In the genomic region with DNA sequence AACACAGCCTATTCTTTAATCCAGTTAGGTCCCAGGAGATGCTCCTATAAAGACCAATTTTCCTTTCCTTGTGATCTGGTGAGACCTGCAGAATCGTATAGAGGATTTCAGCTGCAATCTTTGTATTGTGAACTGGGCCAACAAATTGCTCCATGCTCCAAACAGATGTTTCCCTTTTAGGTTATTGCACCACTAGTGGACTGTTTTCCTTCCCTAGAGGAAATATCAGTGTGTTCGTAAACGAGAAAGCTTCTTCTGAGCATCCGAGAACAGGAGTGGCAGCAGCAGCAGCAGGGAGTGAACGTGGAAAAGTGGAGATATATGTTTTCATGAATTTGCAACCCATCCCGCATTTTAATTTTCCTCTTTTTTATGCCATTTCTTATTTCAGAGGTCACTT, we compare ENCODE assay signal across 17 cellular contexts.
DNase-seq lines count a peak whose midpoint lies in the region; FAIRE-seq and TF ChIP-seq lines count a peak whose summit lies in the region.
"Had no signal": no experiment of that assay in that cellular context is flagged by ENCODE, and none has a peak within 500 bp of the region (broad histone marks: within the 10 kb centered on the region; RNA-seq: fewer than 3 reads in every experiment).

No MANE protein-coding gene starts in this region.

- H3K18ac ChIP-seq in neuronal stem cell (ENCODE audit: low read length) (no peak overlapping the region), mesendoderm (ENCODE audit: low read length) (no peak overlapping the region)

- no peak overlapping the region for H4K8ac ChIP-seq in neuronal stem cell (ENCODE audit: low read depth, low read length)
- H4K8ac ChIP-seq in mesendoderm (ENCODE audit: low read depth, low read length), result no peak overlapping the region

- no peak overlapping the region for H2BK12ac ChIP-seq in neuronal stem cell (ENCODE audit: low read length)

- no peaks in the 10 kb centered on the region for H3K79me2 ChIP-seq in mesendoderm (ENCODE audit: control insufficient read depth, insufficient read depth, low read length)

- H3K56ac ChIP-seq in mesendoderm (ENCODE audit: low read length), result no peak overlapping the region

- H3K4ac ChIP-seq in neuronal stem cell (ENCODE audit: low read length) (no peak overlapping the region), mesendoderm (ENCODE audit: low read depth, low read length) (no peak overlapping the region)

- H2BK15ac ChIP-seq in neuronal stem cell (ENCODE audit: low read length) (no peak overlapping the region), mesendoderm (replicated peaks; ENCODE audit: low read depth) (no peak overlapping the region)

- H3K36me3 ChIP-seq in neuronal stem cell (replicated peaks in 1 of 2; ENCODE audit: control insufficient read depth in 2 of 2, insufficient read depth in 2 of 2, low read length in 2 of 2) (no peaks in the 10 kb centered on the region), mesendoderm (ENCODE audit: control insufficient read depth, insufficient read depth, low read length) (no peaks in the 10 kb centered on the region)

- peak; percentile 35 for DNase-seq in AG20443 (ENCODE audit: low spot score)
- peak; percentile 1 for DNase-seq in RPMI7951 (ENCODE audit: low read depth)
- DNase-seq in fibroblast of pulmonary artery (ENCODE audit: low read depth), result peak; percentile 89
- DNase-seq in neuronal stem cell (ENCODE audit: low spot score), result no peak
- no peak for DNase-seq in NCI-H128 (lab: John Stamatoyannopoulos, UW; ENCODE audit: unreplicated experiment)
- DNase-seq in activated T-cell treated with anti-CD3 and anti-CD28 coated beads, Interleukin-2, amount 50 U/mL, for 48 hours, result no peak
- no peak for DNase-seq in mesendoderm
- no peak for DNase-seq in GM12891 (ENCODE audit: insufficient read length, low spot score)
- DNase-seq: ACHN; amniotic stem cell; COR-L47; glutamatergic neuron; NCI-H2029 treated with DMSO at 0.1 percent for 48 hours; NCI-H510A treated with DMSO at 0.1 percent for 48 hours; psoas muscle; stimulated activated naive CD8-positive, alpha-beta T cell treated with anti-CD3 and anti-CD28 coated beads, Interleukin-15, Interleukin-2, amounts not matched to agents 100 U/mL and 50 U/mL, for 24 hours had no signal

- H3K4me2 ChIP-seq in neuronal stem cell (ENCODE audit: insufficient read depth, low read length, poor library complexity, severe bottlenecking), result no peak overlapping the region
- H3K4me2 ChIP-seq in mesendoderm (ENCODE audit: low read length), result no peak overlapping the region

- H2BK5ac ChIP-seq in neuronal stem cell (ENCODE audit: low read length) (no peak overlapping the region), mesendoderm (ENCODE audit: low read length) (no peak overlapping the region)

- H3K4me3 ChIP-seq in fibroblast of pulmonary artery (replicated peaks; ENCODE audit: low read depth, low read length) (no peak overlapping the region), neuronal stem cell (ENCODE audit: low read length in 2 of 2) (no peak overlapping the region), mesendoderm (ENCODE audit: low read length) (no peak overlapping the region)
- H3K4me3 ChIP-seq: psoas muscle had no signal

- H2BK120ac ChIP-seq in neuronal stem cell (ENCODE audit: low read depth, low read length) (no peak overlapping the region), mesendoderm (ENCODE audit: low read depth, low read length) (no peak overlapping the region)

- TF ChIP-seq CTCF in fibroblast of pulmonary artery (IDR thresholded peaks at IDR 0.05; ENCODE audit: low read length, missing control alignments), result no peak

- H3K23ac ChIP-seq in neuronal stem cell (ENCODE audit: low read depth, low read length, poor library complexity), result no peak overlapping the region
- no peak overlapping the region for H3K23ac ChIP-seq in mesendoderm (ENCODE audit: low read length)

- no peak for FAIRE-seq in GM12891 (lab: Jason Lieb, UNC)
- FAIRE-seq: urothelium cell line had no signal

- H4K5ac ChIP-seq in mesendoderm (ENCODE audit: low read length), result no peak overlapping the region

- no peak for TF ChIP-seq POLR2A in GM12891 (IDR thresholded peaks at IDR 0.05; ENCODE audit: low read depth, low read length)

- H4K91ac ChIP-seq in neuronal stem cell (ENCODE audit: low read depth, low read length, poor library complexity), result no peak overlapping the region

- no peaks in the 10 kb centered on the region for H3K79me1 ChIP-seq in neuronal stem cell (ENCODE audit: low read depth, low read length)
- no peaks in the 10 kb centered on the region for H3K79me1 ChIP-seq in mesendoderm (ENCODE audit: low read length)

- WGBS in neuronal stem cell (ENCODE audit: extremely low coverage in 2 of 2, insufficient read length in 2 of 2, insufficient replicate concordance in 1 of 2), 2 donors, result no CpG with 5 or more reads among the region's 6 CpGs
- WGBS in mesendoderm (ENCODE audit: extremely low coverage, insufficient coverage, low lambda C conversion rate), result no CpG with 5 or more reads among the region's 6 CpGs

- H3K27me3 ChIP-seq in neuronal stem cell (ENCODE audit: control insufficient read depth in 3 of 3, insufficient read depth in 3 of 3, low read depth in 1 of 3, low read length in 3 of 3) (no peaks in the 10 kb centered on the region), mesendoderm (ENCODE audit: insufficient read depth, low read length, poor library complexity) (no peaks in the 10 kb centered on the region)

- H3K9me3 ChIP-seq in neuronal stem cell (replicated peaks in 1 of 2; ENCODE audit: control insufficient read depth in 2 of 2, insufficient read depth in 1 of 2, low read depth in 1 of 2, low read length in 2 of 2), result no peaks in the 10 kb centered on the region
- H3K9me3 ChIP-seq: psoas muscle had no signal

- H3K4me1 ChIP-seq in neuronal stem cell (ENCODE audit: control insufficient read depth in 2 of 2, insufficient read depth in 1 of 2, low read depth in 1 of 2, low read length in 2 of 2) (no peaks in the 10 kb centered on the region), mesendoderm (ENCODE audit: control insufficient read depth, low read depth, low read length) (no peaks in the 10 kb centered on the region)
- H3K4me1 ChIP-seq: psoas muscle had no signal

- H3K27ac ChIP-seq in neuronal stem cell (replicated peaks; ENCODE audit: low read length) (no peak overlapping the region), mesendoderm (ENCODE audit: low read depth, low read length) (no peak overlapping the region)
- H3K27ac ChIP-seq: psoas muscle had no signal

- H2AK5ac ChIP-seq in neuronal stem cell (ENCODE audit: low read depth, low read length) (no peak overlapping the region), mesendoderm (ENCODE audit: low read length) (no peak overlapping the region)

- no peak overlapping the region for H3K9ac ChIP-seq in neuronal stem cell (ENCODE audit: low read depth, low read length, poor library complexity)
- H3K9ac ChIP-seq in mesendoderm (ENCODE audit: low read length), result no peak overlapping the region

- H2AFZ ChIP-seq in neuronal stem cell (ENCODE audit: low read length), result peak overlapping the region; percentile 32

- H3K14ac ChIP-seq in neuronal stem cell (ENCODE audit: low read length), result no peak overlapping the region

TF ChIP-seq in GM12891, 5 proteins besides CTCF, POLR2A, EP300 and RAD21:
- TF ChIP-seq POLR2AphosphoS5 (IDR thresholded peaks at IDR 0.05; ENCODE audit: low read depth, low read length) (no peak), PAX5 (IDR thresholded peaks at IDR 0.05; ENCODE audit: insufficient read depth, low read length, severe bottlenecking) (no peak), SPI1 (IDR thresholded peaks at IDR 0.05; ENCODE audit: low read depth, low read length) (no peak), TAF1 (IDR thresholded peaks at IDR 0.05; ENCODE audit: low read depth, low read length) (no peak), POU2F2 (IDR thresholded peaks at IDR 0.05; ENCODE audit: low read depth, low read length) (no peak)

Comparison
In these comparisons a context has a peak if more than half of its experiments do, and no peak if none do; other contexts are left out.
1. DNase-seq: peak in AG20443 (single experiment), RPMI7951 (single experiment) and fibroblast of pulmonary artery (single experiment); none in neuronal stem cell (single experiment), NCI-H128 (single experiment), activated T-cell treated with anti-CD3 and anti-CD28 coated beads, Interleukin-2, amount 50 U/mL, for 48 hours (0 of 2), mesendoderm (single experiment) and GM12891 (single experiment).